Comparison of ENCODE assay signal across 23 cellular contexts in the genomic region with DNA sequence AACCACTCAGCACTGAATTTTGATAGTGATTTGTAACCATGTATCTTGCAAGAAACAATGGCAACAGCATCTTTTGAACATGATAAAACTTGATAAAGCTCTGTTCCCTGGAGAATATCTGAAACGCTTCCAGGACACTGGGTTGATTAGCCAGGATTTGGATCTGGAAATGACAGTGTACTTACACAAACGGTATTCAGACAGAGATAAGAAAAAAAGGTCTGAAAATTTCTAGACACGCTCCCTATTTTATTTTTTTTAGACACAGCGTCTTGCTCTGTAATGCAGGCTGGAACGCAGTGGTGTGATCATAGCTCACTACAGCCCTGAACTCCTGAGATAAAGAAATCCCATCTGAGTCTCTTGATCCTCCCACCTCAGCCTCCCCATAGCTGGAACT.
"Had no signal": no experiment of that assay in that cellular context is flagged by ENCODE, and none has a peak within 500 bp of the region (broad histone marks: within the 10 kb centered on the region; RNA-seq: fewer than 3 reads in every experiment).

No MANE protein-coding gene starts in this region.

- ATAC-seq: activated CD4-positive, CD25-positive, alpha-beta regulatory T cell treated with anti-CD3 and anti-CD28 coated beads, Interleukin-2, amount 50 U/mL, for 24 hours; activated CD8-positive, alpha-beta T cell treated with anti-CD3 and anti-CD28 coated beads, Interleukin-2, amount 10 ng/mL, durations not matched to agents 7 days and 5 days; left lobe of liver; naive thymus-derived CD8-positive, alpha-beta T cell had no signal

- H3K4me3 Mint-ChIP-seq: activated CD4-positive, alpha-beta T cell treated with anti-CD3 and anti-CD28 coated beads, Interleukin-2, amount 10 ng/mL, durations not matched to agents 24 days and 14 days; activated CD8-positive, alpha-beta T cell treated with anti-CD3 and anti-CD28 coated beads, Interleukin-2, amount 10 ng/mL, durations not matched to agents 7 days and 5 days; activated T-helper 1 cell treated with anti-CD3 and anti-CD28 coated beads, Interleukin-12 subunit alpha, Interleukin-12 subunit beta, Interleukin-2, Interleukin-4 antibody, amounts not matched to agents 30 ng/mL and 10 ng/mL and 1 ng/mL, durations not matched to agents 14 hours and 24 hours and 36 hours; mesothelial cell of epicardium; naive thymus-derived CD8-positive, alpha-beta T cell; T-helper 2 cell treated with Interferon-gamma antibody and Interleukin-4, amounts not matched to agents 5 μg/mL and 100 μg/mL, for 36 hours had no signal

- H3K27me3 Mint-ChIP-seq: activated CD4-positive, alpha-beta T cell treated with anti-CD3 and anti-CD28 coated beads, Interleukin-2, amount 10 ng/mL, durations not matched to agents 24 days and 14 days; naive thymus-derived CD8-positive, alpha-beta T cell; progenitor cell of endocrine pancreas had no signal

- H3K27ac ChIP-seq: ascending aorta, breast epithelium, coronary artery, epithelial cell of prostate, upper lobe of left lung, VCaP had no signal

- H3K4me3 ChIP-seq: ascending aorta, breast epithelium, coronary artery, lung, sigmoid colon, upper lobe of left lung had no signal

- H3K36me3 ChIP-seq: breast epithelium had no signal

- H3K27ac Mint-ChIP-seq: activated CD4-positive, alpha-beta T cell treated with anti-CD3 and anti-CD28 coated beads, Interleukin-2, amount 10 ng/mL, durations not matched to agents 24 days and 14 days; activated CD8-positive, alpha-beta T cell treated with anti-CD3 and anti-CD28 coated beads, Interleukin-2, amount 10 ng/mL, durations not matched to agents 7 days and 5 days; activated T-helper 1 cell treated with anti-CD3 and anti-CD28 coated beads, Interleukin-12 subunit alpha, Interleukin-12 subunit beta, Interleukin-2, Interleukin-4 antibody, amounts not matched to agents 30 ng/mL and 10 ng/mL and 1 ng/mL, durations not matched to agents 14 hours and 24 hours and 36 hours; mesothelial cell of epicardium; progenitor cell of endocrine pancreas; T-helper 2 cell treated with Interferon-gamma antibody and Interleukin-4, amounts not matched to agents 5 μg/mL and 100 μg/mL, for 36 hours had no signal

- H3K27me3 ChIP-seq: ascending aorta, breast epithelium, sigmoid colon, upper lobe of left lung had no signal

- DNase-seq: activated CD4-positive, alpha-beta T cell treated with anti-CD3 and anti-CD28 coated beads, Interleukin-2, amount 10 ng/mL, durations not matched to agents 24 days and 14 days; activated CD8-positive, alpha-beta T cell treated with anti-CD3 and anti-CD28 coated beads, Interleukin-2, amount 10 ng/mL, durations not matched to agents 7 days and 5 days; activated gamma-delta T cell; activated naive CD4-positive, alpha-beta T cell treated with anti-CD3 and anti-CD28 coated beads, Interleukin-2, amount 50 U/mL, for 16 hours; foreskin melanocyte; naive thymus-derived CD8-positive, alpha-beta T cell; retina; sigmoid colon; stimulated activated CD4-positive, alpha-beta T cell treated with anti-CD3 and anti-CD28 coated beads, Interleukin-2, amount 100 ng/mL, for 48 hours; stimulated activated naive CD4-positive, alpha-beta T cell; upper lobe of left lung had no signal

- H3K9me3 ChIP-seq: ascending aorta, breast epithelium, sigmoid colon, upper lobe of left lung had no signal

- H3K9me3 Mint-ChIP-seq: activated CD4-positive, alpha-beta T cell treated with anti-CD3 and anti-CD28 coated beads, Interleukin-2, amount 10 ng/mL, durations not matched to agents 24 days and 14 days; activated T-helper 1 cell treated with anti-CD3 and anti-CD28 coated beads, Interleukin-12 subunit alpha, Interleukin-12 subunit beta, Interleukin-2, Interleukin-4 antibody, amounts not matched to agents 30 ng/mL and 10 ng/mL and 1 ng/mL, durations not matched to agents 14 hours and 24 hours and 36 hours; mesothelial cell of epicardium; naive thymus-derived CD8-positive, alpha-beta T cell; T-helper 2 cell treated with Interferon-gamma antibody and Interleukin-4, amounts not matched to agents 5 μg/mL and 100 μg/mL, for 36 hours had no signal
